12 cellular contexts compared by ENCODE assay signal in genomic region chr16:69741951-69742904, GRCh38. TPM values are rescaled to one million over a fixed set of nuclear protein-coding genes. Genes with fewer than 3 reads are reported as not detected.
DNase-seq lines count a peak whose midpoint lies in the region; ATAC-seq and TF ChIP-seq lines count a peak whose summit lies in the region.
"Had no signal": no experiment of that assay in that cellular context is flagged by ENCODE, and none has a peak within 500 bp of the region (broad histone marks: within the 10 kb centered on the region; RNA-seq: fewer than 3 reads in every experiment).

No MANE protein-coding gene starts in this region.

- H3K9me3 Mint-ChIP-seq in stimulated activated naive CD8-positive, alpha-beta T cell treated with anti-CD3 and anti-CD28 coated beads, Interleukin-15, amount 100 ng/mL, for 72 hours = no peaks in the 10 kb centered on the region
- H3K9me3 Mint-ChIP-seq in natural killer cell treated with Interleukin-12 subunit alpha and Interleukin-12 subunit beta and Interleukin-15 and Interleukin-18, amount 100 ng/mL, for 72 hours = no peaks in the 10 kb centered on the region
- H3K9me3 Mint-ChIP-seq in H9 = no peaks in the 10 kb centered on the region
- H3K9me3 Mint-ChIP-seq: naive B cell had no signal

- H4K20me1 ChIP-seq in H9 (ENCODE audit: control insufficient read depth, insufficient read depth, insufficient read length) = no peaks in the 10 kb centered on the region

- intact Hi-C loops in esophagus muscularis mucosa (cut with DNase I) (no loop called here), aorta (cut with DNase I) (no loop called here)

- H2AK5ac ChIP-seq in H9 (ENCODE audit: insufficient read length, low read length) = no peak overlapping the region

- H3K4me1 ChIP-seq in esophagus muscularis mucosa = peaks cover 10 to 20% (median 17%) of the 10 kb centered on the region in 4 donors
- H3K4me1 ChIP-seq in aorta (ENCODE audit: control insufficient read depth in 1 of 2, insufficient read depth in 2 of 2, low read length in 2 of 2) = no peaks in the 10 kb centered on the region
- no peaks in the 10 kb centered on the region for H3K4me1 ChIP-seq in H9 (ENCODE audit: insufficient read depth, low read length)
- H3K4me1 ChIP-seq: BLaER1 had no signal

- peak overlapping the region; percentile 1 to 60 (median 51) for H3K27ac ChIP-seq in esophagus muscularis mucosa (replicated peaks in 1 of 4)
- no peak overlapping the region for H3K27ac ChIP-seq in aorta (ENCODE audit: low read depth in 1 of 2, low read length in 2 of 2)
- no peak overlapping the region for H3K27ac ChIP-seq in H9 (ENCODE audit: insufficient read length, low read depth, low read length)
- H3K27ac ChIP-seq: BLaER1 had no signal

- peaks cover 12% of the 10 kb centered on the region for H3K4me1 Mint-ChIP-seq in stimulated activated naive CD8-positive, alpha-beta T cell treated with anti-CD3 and anti-CD28 coated beads, Interleukin-15, amount 100 ng/mL, for 72 hours
- peaks cover 0 to 4% of the 10 kb centered on the region in 2 donors for H3K4me1 Mint-ChIP-seq in natural killer cell treated with Interleukin-12 subunit alpha and Interleukin-12 subunit beta and Interleukin-15 and Interleukin-18, amount 100 ng/mL, for 72 hours (ENCODE audit: low read depth in 2 of 2)
- no peaks in the 10 kb centered on the region for H3K4me1 Mint-ChIP-seq in H9

- H2BK12ac ChIP-seq in H9 (ENCODE audit: insufficient read length, low read depth, low read length) = no peak overlapping the region

- no peak overlapping the region for H4K8ac ChIP-seq in H9 (replicated peaks; ENCODE audit: insufficient read length, low read depth, low read length)

- H3K9me3 ChIP-seq in esophagus muscularis mucosa = no peaks in the 10 kb centered on the region
- no peaks in the 10 kb centered on the region for H3K9me3 ChIP-seq in aorta (ENCODE audit: control insufficient read depth, low read length)
- H3K9me3 ChIP-seq in H9 (ENCODE audit: control insufficient read depth, low read depth, low read length) = no peaks in the 10 kb centered on the region
- H3K9me3 ChIP-seq: BLaER1 had no signal

- H3K36me3 ChIP-seq in esophagus muscularis mucosa (peaks cover 26 to 80% (median 73%) of the 10 kb centered on the region in 4 donors), aorta (ENCODE audit: control insufficient read depth in 1 of 2, insufficient read depth in 2 of 2, low read length in 1 of 2) (peaks cover 0 to 6% of the 10 kb centered on the region in 2 donors)

- no peak overlapping the region for H3T11ph ChIP-seq in H9 (ENCODE audit: low read length)

- H3K27ac Mint-ChIP-seq in stimulated activated naive CD8-positive, alpha-beta T cell treated with anti-CD3 and anti-CD28 coated beads, Interleukin-15, amount 100 ng/mL, for 72 hours = peak overlapping the region; percentile 40 to 80
- H3K27ac Mint-ChIP-seq in natural killer cell treated with Interleukin-12 subunit alpha and Interleukin-12 subunit beta and Interleukin-15 and Interleukin-18, amount 100 ng/mL, for 72 hours = no peak overlapping the region
- no peak overlapping the region; a peak in 1 of 7 replicates for H3K27ac Mint-ChIP-seq in H9

- H3K23me2 ChIP-seq in H9 (ENCODE audit: insufficient read length, low read depth, low read length, poor library complexity, severe bottlenecking) = no peaks in the 10 kb centered on the region

- no peak for TF ChIP-seq POLR2A in esophagus muscularis mucosa (IDR thresholded peaks at IDR 0.05; ENCODE audit: low read depth)

- H2BK120ac ChIP-seq in H9 (ENCODE audit: low read depth, low read length, poor library complexity, severe bottlenecking) = no peak overlapping the region

- TF ChIP-seq CTCF in esophagus muscularis mucosa (IDR thresholded peaks at IDR 0.05) (no peak), H9 (conservative IDR thresholded peaks at IDR 0.05) (no peak)

- no peaks in the 10 kb centered on the region for H3K79me1 ChIP-seq in H9 (ENCODE audit: insufficient read depth, low read depth, low read length, poor library complexity, severe bottlenecking)

- H2BK5ac ChIP-seq in H9 (ENCODE audit: insufficient read length, low read length) = no peak overlapping the region

- H3K4me3 ChIP-seq in esophagus muscularis mucosa = no peak overlapping the region
- H3K4me3 ChIP-seq in aorta (ENCODE audit: low read length in 2 of 2) = no peak overlapping the region
- H3K4me3 ChIP-seq: BLaER1 had no signal

- peaks cover 19% of the 10 kb centered on the region for H3K36me3 Mint-ChIP-seq in natural killer cell treated with Interleukin-12 subunit alpha and Interleukin-12 subunit beta and Interleukin-15 and Interleukin-18, amount 100 ng/mL, for 72 hours
- peaks cover 49 to 77% (median 67%) of the 10 kb centered on the region in 3 experiments; a peak in 6 of 7 replicates for H3K36me3 Mint-ChIP-seq in H9 (ENCODE audit: insufficient read depth in 1 of 3, low read depth in 3 of 3)

- no peak overlapping the region for H3K23ac ChIP-seq in H9 (ENCODE audit: insufficient read length, low read depth, low read length)

- H3K56ac ChIP-seq in H9 (ENCODE audit: insufficient read length, low read depth, low read length) = no peak overlapping the region

- 78% methylated on average over 32 of the region's 41 CpGs for WGBS in esophagus muscularis mucosa
- WGBS in aorta, 2 donors = 77 to 78% methylated on average over 40 to 41 of the region's 41 CpGs
- no CpG with 5 or more reads among the region's 41 CpGs for WGBS in H9 (ENCODE audit: extremely low coverage, insufficient read length, low lambda C conversion rate)

- no peak overlapping the region for H2BK15ac ChIP-seq in H9 (ENCODE audit: low read depth, low read length)

- no peak overlapping the region for H4K91ac ChIP-seq in H9 (ENCODE audit: insufficient read length, low read depth, low read length)

- no peak overlapping the region for H4K5ac ChIP-seq in H9 (ENCODE audit: insufficient read length, low read depth, low read length)

- no peak overlapping the region for H3K4me3 Mint-ChIP-seq in stimulated activated naive CD8-positive, alpha-beta T cell treated with anti-CD3 and anti-CD28 coated beads, Interleukin-15, amount 100 ng/mL, for 72 hours
- no peak overlapping the region for H3K4me3 Mint-ChIP-seq in natural killer cell treated with Interleukin-12 subunit alpha and Interleukin-12 subunit beta and Interleukin-15 and Interleukin-18, amount 100 ng/mL, for 72 hours
- H3K4me3 Mint-ChIP-seq in H9 = no peak overlapping the region
- H3K4me3 Mint-ChIP-seq: naive B cell had no signal

- no peak for ATAC-seq in stimulated activated naive CD8-positive, alpha-beta T cell treated with anti-CD3 and anti-CD28 coated beads, Interleukin-15, amount 100 ng/mL, for 72 hours
- no peak for ATAC-seq in stimulated activated naive CD8-positive, alpha-beta T cell treated with anti-CD3 and anti-CD28 coated beads, Interleukin-15, Interleukin-2, amounts not matched to agents 100 U/mL and 50 U/mL, for 24 hours
- no peak for ATAC-seq in aorta (ENCODE audit: low FRiP score)
- ATAC-seq in HG03521 (IDR thresholded peaks at IDR 0.05; ENCODE audit: unreplicated experiment) = no peak
- ATAC-seq in natural killer cell treated with Interleukin-12 subunit alpha and Interleukin-12 subunit beta and Interleukin-15 and Interleukin-18, amount 100 ng/mL, for 72 hours = no peak

- no peak for DNase-seq in stimulated activated naive CD8-positive, alpha-beta T cell treated with anti-CD3 and anti-CD28 coated beads, Interleukin-15, amount 100 ng/mL, for 72 hours
- DNase-seq in stimulated activated naive CD8-positive, alpha-beta T cell treated with anti-CD3 and anti-CD28 coated beads, Interleukin-15, Interleukin-2, amounts not matched to agents 100 U/mL and 50 U/mL, for 24 hours = no peak
- DNase-seq in esophagus muscularis mucosa (ENCODE audit: extremely low spot score) (no peak), medulla oblongata (ENCODE audit: extremely low spot score) (peak; percentile 41), aorta (peak; percentile 69 to 91), H9 (no peak)
- no peak for DNase-seq in natural killer cell treated with Interleukin-12 subunit alpha and Interleukin-12 subunit beta and Interleukin-15 and Interleukin-18, amount 100 ng/mL, for 72 hours (ENCODE audit: low spot score)
- DNase-seq: activated CD8-positive, alpha-beta memory T cell treated with anti-CD3 and anti-CD28 coated beads for 24 hours; Kasumi-1; naive B cell had no signal

- TF ChIP-seq EP300 in esophagus muscularis mucosa (IDR thresholded peaks at IDR 0.05) = no peak

- H2AFZ ChIP-seq in H9 (ENCODE audit: low read length) = no peak overlapping the region

- H3K79me2 ChIP-seq in H9 (ENCODE audit: insufficient read depth, low read length) = no peaks in the 10 kb centered on the region

- H3K18ac ChIP-seq in H9 (ENCODE audit: insufficient read length, low read depth, low read length) = no peak overlapping the region

- H3K27me3 ChIP-seq in esophagus muscularis mucosa (no peaks in the 10 kb centered on the region), aorta (ENCODE audit: control insufficient read depth in 1 of 2, insufficient read depth in 2 of 2, low read length in 1 of 2) (no peaks in the 10 kb centered on the region), H9 (ENCODE audit: insufficient read depth, low read length) (no peaks in the 10 kb centered on the region)
- H3K27me3 ChIP-seq: BLaER1 had no signal

- H3K9ac ChIP-seq in H9 (ENCODE audit: extremely low read depth, insufficient read length, low read length) = no peak overlapping the region
- H3K9ac ChIP-seq: BLaER1 had no signal

- no peak overlapping the region for H3K4me2 ChIP-seq in H9 (ENCODE audit: insufficient read depth, insufficient read length, low read length)
- H3K4me2 ChIP-seq: BLaER1 had no signal

- no peak overlapping the region for H2BK20ac ChIP-seq in H9 (ENCODE audit: low read depth, low read length, poor library complexity, severe bottlenecking)

- no peak overlapping the region for H3K14ac ChIP-seq in H9 (ENCODE audit: insufficient read depth, low read length)

- H3K27me3 Mint-ChIP-seq in stimulated activated naive CD8-positive, alpha-beta T cell treated with anti-CD3 and anti-CD28 coated beads, Interleukin-15, amount 100 ng/mL, for 72 hours = no peaks in the 10 kb centered on the region
- no peaks in the 10 kb centered on the region for H3K27me3 Mint-ChIP-seq in natural killer cell treated with Interleukin-12 subunit alpha and Interleukin-12 subunit beta and Interleukin-15 and Interleukin-18, amount 100 ng/mL, for 72 hours
- H3K27me3 Mint-ChIP-seq in H9 (ENCODE audit: low read depth) = peaks cover 1% of the 10 kb centered on the region; the same call in 1 of the 2 replicates
- H3K27me3 Mint-ChIP-seq: naive B cell had no signal

- H3K4ac ChIP-seq in H9 (ENCODE audit: low read depth, low read length) = no peak overlapping the region

RNA-seq across cellular contexts. Expression of gene NOB1, which starts 12.5 kb away (rescaled TPM):
- total RNA-seq in esophagus muscularis mucosa = 10 to 100 TPM; 22.4 to 39.2 (median 30.3) TPM
- total RNA-seq in aorta = 10 to 100 TPM; 30.6 to 32.4 TPM
- 10 to 100 TPM; 29.4 to 38.7 TPM for polyA plus RNA-seq in aorta
- 100 to 1,000 TPM in 1 of 2 donors, 10 to 100 TPM in 1; 61.6 to 119 TPM for total RNA-seq in natural killer cell treated with Interleukin-12 subunit alpha and Interleukin-12 subunit beta and Interleukin-15 and Interleukin-18, amount 100 ng/mL, for 72 hours
- 98.7 and 101 TPM in 2 replicates for total RNA-seq in H9 (2021)

RNA-seq across cellular contexts. Expression of gene NQO1, which starts 15.9 kb away (rescaled TPM):
- 100 to 1,000 TPM in 2 of 4 donors, 10 to 100 TPM in 2; 54.5 to 114 (median 96.3) TPM for total RNA-seq in esophagus muscularis mucosa
- total RNA-seq in aorta = 10 to 100 TPM; 31.3 to 52.5 TPM
- polyA plus RNA-seq in aorta = 10 to 100 TPM; 53.7 to 76.3 TPM
- 10 to 100 TPM; 15.6 to 29.2 TPM for total RNA-seq in natural killer cell treated with Interleukin-12 subunit alpha and Interleukin-12 subunit beta and Interleukin-15 and Interleukin-18, amount 100 ng/mL, for 72 hours
- total RNA-seq in H9 (2021) = 64.6 and 66.9 TPM in 2 replicates

RNA-seq across cellular contexts. Expression of gene WWP2, which starts 19.9 kb away (rescaled TPM):
- total RNA-seq in esophagus muscularis mucosa (10 to 100 TPM; 21.9 to 32.8 (median 27.8) TPM), aorta (100 to 1,000 TPM; 135 to 144 TPM), H9 (2021) (37.7 and 40.2 TPM in 2 replicates)
- 100 to 1,000 TPM in 1 of 2 donors, 10 to 100 TPM in 1; 59.0 to 141 TPM for polyA plus RNA-seq in aorta
- total RNA-seq in natural killer cell treated with Interleukin-12 subunit alpha and Interleukin-12 subunit beta and Interleukin-15 and Interleukin-18, amount 100 ng/mL, for 72 hours = 10 to 100 TPM; 82.8 to 93.2 TPM

Comparison
In these comparisons a context has a peak if more than half of its experiments do, and no peak if none do; other contexts are left out.
1. DNase-seq: peak in medulla oblongata (single experiment) and aorta (2 of 2); none in stimulated activated naive CD8-positive, alpha-beta T cell treated with anti-CD3 and anti-CD28 coated beads, Interleukin-15, amount 100 ng/mL, for 72 hours (0 of 2), stimulated activated naive CD8-positive, alpha-beta T cell treated with anti-CD3 and anti-CD28 coated beads, Interleukin-15, Interleukin-2, amounts not matched to agents 100 U/mL and 50 U/mL, for 24 hours (single experiment), esophagus muscularis mucosa (single experiment), natural killer cell treated with Interleukin-12 subunit alpha and Interleukin-12 subunit beta and Interleukin-15 and Interleukin-18, amount 100 ng/mL, for 72 hours (single experiment) and H9 (single experiment).
2. H3K27ac Mint-ChIP-seq: peak in stimulated activated naive CD8-positive, alpha-beta T cell treated with anti-CD3 and anti-CD28 coated beads, Interleukin-15, amount 100 ng/mL, for 72 hours (2 of 2); none in natural killer cell treated with Interleukin-12 subunit alpha and Interleukin-12 subunit beta and Interleukin-15 and Interleukin-18, amount 100 ng/mL, for 72 hours (0 of 2) and H9 (0 of 3).
3. H3K27ac ChIP-seq: peak in esophagus muscularis mucosa (4 of 4); none in aorta (0 of 2) and H9 (single experiment).